In the genomic region with DNA sequence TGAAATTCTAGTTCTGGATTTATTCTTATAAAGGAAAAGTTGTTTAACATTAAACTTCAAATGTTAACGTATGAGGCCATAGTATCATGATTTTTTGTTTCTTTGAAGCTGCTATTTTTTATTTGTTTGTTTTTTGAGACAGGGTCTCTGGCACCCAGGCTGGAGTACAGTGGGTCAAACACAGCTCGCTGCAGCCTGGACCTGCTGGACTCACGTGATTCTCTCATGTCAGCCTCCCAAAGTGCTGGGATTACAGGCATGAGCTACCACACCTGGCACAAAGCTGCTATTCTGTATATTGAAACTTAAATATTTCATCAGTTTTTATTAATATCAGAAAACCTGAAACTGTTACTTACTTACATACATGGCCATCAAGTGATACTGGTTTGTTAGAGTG, we compare ENCODE assay signal across 28 cellular contexts.
"Had no signal": no experiment of that assay in that cellular context is flagged by ENCODE, and none has a peak within 500 bp of the region (broad histone marks: within the 10 kb centered on the region; RNA-seq: fewer than 3 reads in every experiment).

No MANE protein-coding gene starts in this region.

- H3K36me3 ChIP-seq: gastrocnemius medialis, heart left ventricle, neural progenitor cell, prostate gland, spleen, tibial artery, upper lobe of left lung, uterus had no signal

- H3K9ac ChIP-seq: neural progenitor cell had no signal

- H3K27ac ChIP-seq: epithelial cell of prostate, gastrocnemius medialis, heart left ventricle, neural progenitor cell, prostate gland, skin epidermis, spleen, testis, tibial artery, upper lobe of left lung, uterus had no signal

- DNase-seq: cortex of kidney; effector memory CD8-positive, alpha-beta T cell; foreskin fibroblast; gastrocnemius medialis; heart left ventricle; hippocampal formation; left cardiac atrium; left ventricle myocardium superior; mesenchymal stem cell; mucosa of descending colon; naive B cell; right cardiac atrium; spleen; stimulated activated CD4-positive, alpha-beta T cell treated with anti-CD3 and anti-CD28 coated beads, Interleukin-4, amount 100 ng/mL, for 4 hours; stimulated activated naive CD8-positive, alpha-beta T cell treated with anti-CD3 and anti-CD28 coated beads, Interleukin-15, Interleukin-2, amounts not matched to agents 100 U/mL and 50 U/mL, for 24 hours; substantia nigra; testis; tibial artery; upper lobe of left lung; uterus had no signal

- H3K27me3 ChIP-seq: gastrocnemius medialis, heart left ventricle, neural progenitor cell, spleen, testis, tibial artery, upper lobe of left lung, uterus had no signal

- H3K4me2 ChIP-seq: neural progenitor cell had no signal

- FAIRE-seq: islet of Langerhans had no signal

- H3K9me3 ChIP-seq: gastrocnemius medialis, heart left ventricle, mucosa of descending colon, prostate gland, spleen, testis, tibial artery, upper lobe of left lung, uterus had no signal

- H2AFZ ChIP-seq: neural progenitor cell had no signal

- ATAC-seq: effector memory CD8-positive, alpha-beta T cell; esophagus mucosa; gastrocnemius medialis; heart left ventricle; left cardiac atrium; left ventricle myocardium superior; mucosa of descending colon; right cardiac atrium; stimulated activated memory B cell treated with anti-CD40 and anti-IgM and Interleukin-4, amounts not matched to agents 10 μg/mL and 1 μg/mL and 100 μg/mL, for 72 hours; stimulated activated naive CD8-positive, alpha-beta T cell treated with anti-CD3 and anti-CD28 coated beads, Interleukin-15, Interleukin-2, amounts not matched to agents 100 U/mL and 50 U/mL, for 24 hours had no signal

- H3K4me1 ChIP-seq: gastrocnemius medialis, heart left ventricle, neural progenitor cell, prostate gland, spleen, testis, tibial artery, upper lobe of left lung, uterus had no signal

- H3K4me3 ChIP-seq: gastrocnemius medialis, heart left ventricle, lung, mucosa of descending colon, neural progenitor cell, prostate gland, skin epidermis, spleen, testis, tibial artery, upper lobe of left lung, uterus had no signal
